8 cellular contexts compared by ENCODE assay signal in genomic region chr19:15264061-15264932, GRCh38.
DNase-seq lines count a peak whose midpoint lies in the region; ATAC-seq, FAIRE-seq and TF ChIP-seq lines count a peak whose summit lies in the region.

No MANE protein-coding gene starts in this region.

- H3K27ac Mint-ChIP-seq in nephron progenitor cell, result peak overlapping the region; percentile 93

- no peak for ATAC-seq in HG02759 (IDR thresholded peaks at IDR 0.05; ENCODE audit: unreplicated experiment)

- DNase-seq in ACHN (peak; percentile 67), GM18507 (ENCODE audit: extremely low spot score, insufficient read length, low read depth) (no peak), OCI-M2 (lab: John Stamatoyannopoulos, UW; ENCODE audit: unreplicated experiment) (peak; percentile 22), fibroblast of peridontal ligament (ENCODE audit: extremely low read depth) (peak; percentile 71), nephron progenitor cell (peak; percentile 82)
- DNase-seq in activated T-cell treated with anti-CD3 and anti-CD28 coated beads, Interleukin-2, amount 50 U/mL, for 48 hours, result peak; percentile 84 to 87
- peak; percentile 65 for DNase-seq in stimulated activated naive CD4-positive, alpha-beta T cell treated with Interleukin-2 at 50 U/mL for 16 hours (lab: John Stamatoyannopoulos, UW)

- peaks cover 65% of the 10 kb centered on the region for H3K36me3 Mint-ChIP-seq in nephron progenitor cell (ENCODE audit: low read depth)

- peaks cover 32% of the 10 kb centered on the region for H3K4me1 Mint-ChIP-seq in nephron progenitor cell

- peak; percentile 64 for FAIRE-seq in GM18507 (lab: Jason Lieb, UNC)

- H3K4me3 Mint-ChIP-seq in nephron progenitor cell, result no peak overlapping the region

- H3K9me3 Mint-ChIP-seq in nephron progenitor cell, result no peaks in the 10 kb centered on the region

- H3K27me3 Mint-ChIP-seq in nephron progenitor cell (ENCODE audit: low read depth, poor library complexity), result peaks cover 4% of the 10 kb centered on the region

- in situ Hi-C loops in ACHN (cut with HindIII; ENCODE audit: low pct_ligation_motif_present, low pct_unique_long_range_greater_than_20kb, low sequenced_read_pairs), result no loop called here

- TF ChIP-seq CTCF in nephron progenitor cell (IDR thresholded peaks at IDR 0.05), result peak; percentile 60
